In the genomic region with DNA sequence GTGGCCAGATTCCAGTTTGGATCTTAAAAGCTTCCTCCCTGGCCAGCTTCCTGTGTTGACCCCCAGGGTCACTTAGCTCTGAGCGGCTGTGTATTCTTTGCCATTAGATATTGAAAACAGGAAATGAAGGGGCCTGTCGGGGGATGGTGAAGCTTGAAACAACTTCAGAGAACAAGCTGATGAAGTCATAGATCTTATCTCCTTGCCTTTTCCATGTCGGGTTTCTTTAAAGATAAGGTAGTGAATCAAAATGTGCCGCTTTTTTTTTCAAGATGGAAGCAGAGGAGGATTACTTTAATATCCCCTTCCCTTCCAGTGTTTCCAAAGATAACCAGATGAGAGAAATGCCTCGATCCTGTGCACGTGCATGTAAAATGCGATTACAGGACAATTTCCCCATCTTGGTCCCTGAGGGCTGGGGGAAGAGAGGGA, we compare ENCODE assay signal across 10 cellular contexts.
DNase-seq lines count a peak whose midpoint lies in the region; ATAC-seq and FAIRE-seq lines count a peak whose summit lies in the region.
"Had no signal": no experiment of that assay in that cellular context is flagged by ENCODE, and none has a peak within 500 bp of the region (broad histone marks: within the 10 kb centered on the region; RNA-seq: fewer than 3 reads in every experiment).

No MANE protein-coding gene starts in this region.

- ATAC-seq in GM18870 (IDR thresholded peaks at IDR 0.05; ENCODE audit: unreplicated experiment), result no peak

- no peak overlapping the region for H3K4me3 ChIP-seq in Jurkat, Clone E6-1 (ENCODE audit: low read length)

- FAIRE-seq in frontal cortex (lab: Jason Lieb, UNC), result no peak
- FAIRE-seq: small intestine, TTC549 had no signal

- DNase-seq in Jurkat, Clone E6-1 (ENCODE audit: low read depth, low spot score), result peak; percentile 69
- DNase-seq in activated CD4-positive, alpha-beta T cell treated with anti-CD3 and anti-CD28 coated beads for 1 hour, result peak; percentile 26
- peak; percentile 24 for DNase-seq in effector CD8-positive, alpha-beta T cell (lab: John Stamatoyannopoulos, UW)
- peak; percentile 39 for DNase-seq in stimulated activated CD4-positive, alpha-beta T cell treated with anti-CD3 and anti-CD28 coated beads, Interleukin-1b, Interleukin-23, amount 100 ng/mL, for 48 hours
- DNase-seq in frontal cortex (ENCODE audit: low spot score in 2 of 2), result no peak
- no peak for DNase-seq in NCI-H2171 treated with DMSO at 0.1 percent for 48 hours (lab: John Stamatoyannopoulos, UW)
- no peak for DNase-seq in NCI-H82 treated with DMSO at 0.1 percent for 48 hours (lab: John Stamatoyannopoulos, UW; ENCODE audit: unreplicated experiment)

Comparison
In these comparisons a context has a peak if more than half of its experiments do, and no peak if none do; other contexts are left out.
1. DNase-seq: peak in Jurkat, Clone E6-1 (single experiment), activated CD4-positive, alpha-beta T cell treated with anti-CD3 and anti-CD28 coated beads for 1 hour (single experiment), effector CD8-positive, alpha-beta T cell (single experiment) and stimulated activated CD4-positive, alpha-beta T cell treated with anti-CD3 and anti-CD28 coated beads, Interleukin-1b, Interleukin-23, amount 100 ng/mL, for 48 hours (single experiment); none in frontal cortex (0 of 2), NCI-H2171 treated with DMSO at 0.1 percent for 48 hours (single experiment) and NCI-H82 treated with DMSO at 0.1 percent for 48 hours (single experiment).